ENCODE assay signal across 9 cellular contexts in genomic region chr20:41072099-41072798, GRCh38. TPM values are rescaled to one million over a fixed set of nuclear protein-coding genes. Genes with fewer than 3 reads are reported as not detected.
DNase-seq lines count a peak whose midpoint lies in the region; ATAC-seq, FAIRE-seq and TF ChIP-seq lines count a peak whose summit lies in the region.
"Had no signal": no experiment of that assay in that cellular context is flagged by ENCODE, and none has a peak within 500 bp of the region (broad histone marks: within the 10 kb centered on the region; RNA-seq: fewer than 3 reads in every experiment).

No MANE protein-coding gene starts in this region.

- no peak overlapping the region for H3K4me3 ChIP-seq in kidney (ENCODE audit: low read length in 2 of 2)
- H3K4me3 ChIP-seq in upper lobe of right lung = no peak overlapping the region
- no peak overlapping the region for H3K4me3 ChIP-seq in BE2C (ENCODE audit: low read depth, low read length)

- H3K27ac ChIP-seq in kidney (ENCODE audit: low read depth in 2 of 2, low read length in 2 of 2) = peak overlapping the region; percentile 35 to 71
- H3K27ac ChIP-seq in upper lobe of right lung = peak overlapping the region; percentile 31

- peaks cover 72% of the 10 kb centered on the region for H3K36me3 Mint-ChIP-seq in activated T-cell treated with anti-CD3 and anti-CD28 coated beads, Interleukin-2, amount 50 U/mL, for 24 hours (ENCODE audit: low read depth)

- H3K9me3 ChIP-seq in kidney (ENCODE audit: control insufficient read depth in 1 of 2, low read length in 2 of 2) (no peaks in the 10 kb centered on the region), upper lobe of right lung (no peaks in the 10 kb centered on the region), BE2C (no peaks in the 10 kb centered on the region)

- H3K4me3 Mint-ChIP-seq in activated T-cell treated with anti-CD3 and anti-CD28 coated beads, Interleukin-2, amount 50 U/mL, for 24 hours = no peak overlapping the region
- H3K4me3 Mint-ChIP-seq: CD14-positive monocyte had no signal

- DNase-seq in activated T-cell treated with anti-CD3 and anti-CD28 coated beads, Interleukin-2, amount 50 U/mL, for 24 hours = no peak
- DNase-seq in activated T-cell treated with anti-CD3 and anti-CD28 coated beads, Interleukin-2, amount 50 U/mL, for 1 hour = no peak
- peak; percentile 85 for DNase-seq in astrocyte of the hippocampus (ENCODE audit: low read depth, low spot score)
- DNase-seq in kidney = no peak
- DNase-seq in upper lobe of right lung = no peak
- no peak for DNase-seq in stimulated activated CD4-positive, alpha-beta T cell treated with anti-CD3 and anti-CD28 coated beads, Interleukin-4, amount 100 ng/mL, for 24 hours
- DNase-seq in BE2C = no peak

- no peaks in the 10 kb centered on the region for H3K36me3 ChIP-seq in kidney (ENCODE audit: control insufficient read depth in 1 of 2, insufficient read depth in 2 of 2, low read length in 2 of 2)
- peaks cover 29% of the 10 kb centered on the region for H3K36me3 ChIP-seq in upper lobe of right lung
- peaks cover 48% of the 10 kb centered on the region for H3K36me3 ChIP-seq in BE2C

- ATAC-seq in upper lobe of right lung = peak; percentile 56
- ATAC-seq in GM19463 (IDR thresholded peaks at IDR 0.05; ENCODE audit: unreplicated experiment) = no peak

- no peak for TF ChIP-seq CTCF in kidney (IDR thresholded peaks at IDR 0.05; ENCODE audit: borderline replicate concordance, extremely low read depth, insufficient read depth)
- TF ChIP-seq CTCF in upper lobe of right lung (IDR thresholded peaks at IDR 0.05) = no peak
- no peak for TF ChIP-seq CTCF in BE2C (IDR thresholded peaks at IDR 0.05; ENCODE audit: low read depth, low read length)

- no peak overlapping the region for H3K9ac ChIP-seq in kidney (ENCODE audit: low read length in 2 of 2)

- H3K4me1 Mint-ChIP-seq in activated T-cell treated with anti-CD3 and anti-CD28 coated beads, Interleukin-2, amount 50 U/mL, for 24 hours (ENCODE audit: low read depth) = peaks cover 84% of the 10 kb centered on the region

- intact Hi-C loops in kidney (cut with DNase I) (no loop called here), upper lobe of right lung (cut with DNase I) (no loop called here)

- no peak for FAIRE-seq in kidney (lab: Jason Lieb, UNC)

- H3K4me1 ChIP-seq in kidney (ENCODE audit: control insufficient read depth in 1 of 2, insufficient read depth in 1 of 2, low read depth in 1 of 2, low read length in 2 of 2) (peaks cover 12 to 23% of the 10 kb centered on the region in 2 donors), upper lobe of right lung (peaks cover 61% of the 10 kb centered on the region), BE2C (peaks cover 16% of the 10 kb centered on the region)

- H3K27me3 ChIP-seq in upper lobe of right lung = no peaks in the 10 kb centered on the region
- H3K27me3 ChIP-seq in BE2C = no peaks in the 10 kb centered on the region

- no peaks in the 10 kb centered on the region for H3K27me3 Mint-ChIP-seq in activated T-cell treated with anti-CD3 and anti-CD28 coated beads, Interleukin-2, amount 50 U/mL, for 24 hours

- H3K9me3 Mint-ChIP-seq in activated T-cell treated with anti-CD3 and anti-CD28 coated beads, Interleukin-2, amount 50 U/mL, for 24 hours = no peaks in the 10 kb centered on the region
- H3K9me3 Mint-ChIP-seq: CD14-positive monocyte had no signal

- peak overlapping the region; percentile 88 for H3K27ac Mint-ChIP-seq in activated T-cell treated with anti-CD3 and anti-CD28 coated beads, Interleukin-2, amount 50 U/mL, for 24 hours

RNA-seq across cellular contexts. Expression of gene TOP1, which starts 43.6 kb away (rescaled TPM):
- total RNA-seq in kidney = 49.9 TPM
- 23.4 TPM for polyA plus RNA-seq in kidney (ENCODE audit: insufficient read depth, low read depth, low replicate concordance)
- total RNA-seq in upper lobe of right lung = 67.6 TPM
- 60.2 TPM for polyA plus RNA-seq in BE2C (2012; ENCODE audit: insufficient read depth, insufficient read length, low read depth)
